18 cellular contexts compared by ENCODE assay signal in the genomic region with DNA sequence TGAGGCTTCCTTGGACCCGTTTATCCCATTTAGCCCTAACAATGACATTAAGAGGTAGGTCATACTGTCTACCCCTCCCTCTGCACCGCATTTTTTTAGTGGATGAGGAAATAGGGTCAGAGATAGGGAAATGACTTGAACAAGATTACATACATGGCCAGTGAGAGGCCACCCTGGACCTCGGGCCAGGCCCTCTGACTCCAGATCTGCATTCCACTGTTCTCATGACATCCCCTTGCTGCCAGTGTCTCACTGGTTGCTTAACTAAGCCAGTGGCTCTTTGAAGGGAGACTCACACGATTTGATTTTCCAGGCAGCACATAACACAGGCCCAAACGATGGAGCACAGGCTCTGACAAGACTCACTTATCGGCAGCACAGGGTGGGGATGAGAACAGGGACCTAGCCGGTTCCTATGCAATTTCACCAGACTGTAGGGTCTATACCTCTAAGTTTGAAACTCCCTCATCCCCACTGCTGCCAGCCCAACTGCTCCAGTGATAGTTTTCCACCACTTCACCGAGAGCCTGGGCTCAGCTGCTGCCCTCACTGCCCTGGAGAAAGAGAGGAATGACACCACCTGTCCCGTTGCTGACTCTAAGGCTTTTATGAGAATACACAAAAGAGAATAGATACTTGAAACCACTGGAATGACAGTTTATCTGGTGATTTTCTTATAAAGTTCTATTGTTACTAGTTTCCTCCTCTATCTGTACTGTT. TPM values are rescaled to one million over a fixed set of nuclear protein-coding genes. Genes with fewer than 3 reads are reported as not detected.
DNase-seq lines count a peak whose midpoint lies in the region; ATAC-seq and TF ChIP-seq lines count a peak whose summit lies in the region.
"Had no signal": no experiment of that assay in that cellular context is flagged by ENCODE, and none has a peak within 500 bp of the region (broad histone marks: within the 10 kb centered on the region; RNA-seq: fewer than 3 reads in every experiment).

No MANE protein-coding gene starts in this region.

- peak overlapping the region; percentile 10 for H3K4me2 ChIP-seq in Loucy (ENCODE audit: low read depth, low read length, poor library complexity, severe bottlenecking)

- H3K79me2 ChIP-seq in Loucy (ENCODE audit: insufficient read depth, low read length) = peaks cover 7% of the 10 kb centered on the region; the same call in 1 of the 2 replicates

- H3K4me1 Mint-ChIP-seq in memory B cell = peaks cover 79% of the 10 kb centered on the region
- H3K4me1 Mint-ChIP-seq in HFFc6 (ENCODE audit: low read depth) = peaks cover 23% of the 10 kb centered on the region

- peak overlapping the region; percentile 92 for H3K27ac Mint-ChIP-seq in memory B cell
- no peak overlapping the region for H3K27ac Mint-ChIP-seq in HFFc6

- H3F3A ChIP-seq in Loucy (ENCODE audit: low read depth) = no peaks in the 10 kb centered on the region

- no peaks in the 10 kb centered on the region; the same call in 1 of the 2 replicates for H3K36me3 ChIP-seq in Loucy (ENCODE audit: insufficient read depth, low read length)
- H3K36me3 ChIP-seq in stomach smooth muscle (ENCODE audit: control insufficient read depth in 2 of 2, insufficient read depth in 2 of 2, low read length in 2 of 2) = peaks cover 4 to 6% of the 10 kb centered on the region in 2 donors
- H3K36me3 ChIP-seq: pancreas had no signal

- H3K9ac ChIP-seq in Loucy (ENCODE audit: low read depth, low read length, poor library complexity, severe bottlenecking) = no peak overlapping the region
- no peak overlapping the region for H3K9ac ChIP-seq in stomach smooth muscle (ENCODE audit: low read length in 2 of 2)

- peak overlapping the region; percentile 69 for H3K4me3 Mint-ChIP-seq in memory B cell
- no peak overlapping the region for H3K4me3 Mint-ChIP-seq in HFFc6

- H3K9me3 ChIP-seq in Loucy (ENCODE audit: insufficient read depth, low read depth, low read length) (0 out of 2 replicates have a peak, but pooled peaks cover 3% of the 10 kb centered on the region), stomach smooth muscle (ENCODE audit: control insufficient read depth in 2 of 2, low read length in 2 of 2) (peaks cover 0 to 4% of the 10 kb centered on the region in 2 donors)
- H3K9me3 ChIP-seq: pancreas had no signal

- ATAC-seq in memory B cell (ENCODE audit: low read depth) = no peak
- ATAC-seq: esophagus mucosa, K562 had no signal

- H3K27me3 Mint-ChIP-seq in memory B cell (no peaks in the 10 kb centered on the region), HFFc6 (ENCODE audit: insufficient read depth) (peaks cover 2% of the 10 kb centered on the region)

- no peaks in the 10 kb centered on the region for H4K20me1 ChIP-seq in Loucy (ENCODE audit: insufficient read depth, low read length, poor library complexity, severe bottlenecking)

- DNase-seq in coronary artery (ENCODE audit: low spot score) (peak; percentile 74), memory B cell (ENCODE audit: low spot score in 2 of 2) (no peak), NCI-H1436 (lab: John Stamatoyannopoulos, UW) (no peak), HFFc6 (no peak), globus pallidus (ENCODE audit: low spot score) (no peak)
- DNase-seq: activated CD4-positive, CD25-positive, alpha-beta regulatory T cell; activated gamma-delta T cell treated with Interleukin-2 at 50 U/mL for 16 hours; C1 segment of cervical spinal cord; dermis blood vessel endothelial cell; NCI-H1105; NCI-H2171 treated with DMSO at 0.1 percent for 48 hours; pancreas; RPMI8226; stimulated activated CD4-positive, alpha-beta T cell treated with anti-CD3 and anti-CD28 coated beads, Interleukin-15, amount 100 ng/mL, for 24 hours had no signal

- H3K4me1 ChIP-seq in Loucy (ENCODE audit: insufficient read depth, low read length, poor library complexity, severe bottlenecking) (peaks cover 20% of the 10 kb centered on the region), stomach smooth muscle (ENCODE audit: control insufficient read depth, insufficient read depth, low read length) (peaks cover 45% of the 10 kb centered on the region)
- H3K4me1 ChIP-seq: pancreas had no signal

- TF ChIP-seq CTCF in Loucy (conservative IDR thresholded peaks at IDR 0.05; ENCODE audit: low read length) (no peak), coronary artery (IDR thresholded peaks at IDR 0.05) (no peak), HFFc6 (IDR thresholded peaks at IDR 0.05) (no peak)

- no peaks in the 10 kb centered on the region for H3K9me2 ChIP-seq in Loucy (replicated peaks; ENCODE audit: low read depth, low read length)

- H3K36me3 Mint-ChIP-seq in memory B cell = peaks cover 36% of the 10 kb centered on the region
- peaks cover 33% of the 10 kb centered on the region for H3K36me3 Mint-ChIP-seq in HFFc6 (ENCODE audit: low read depth)

- no peak overlapping the region for H2AFZ ChIP-seq in Loucy (ENCODE audit: low read length)

- H3K4me3 ChIP-seq in Loucy (ENCODE audit: low read length, poor library complexity, severe bottlenecking) = no peak overlapping the region
- no peak overlapping the region for H3K4me3 ChIP-seq in coronary artery
- no peak overlapping the region for H3K4me3 ChIP-seq in stomach smooth muscle (ENCODE audit: low read length in 2 of 2)
- H3K4me3 ChIP-seq: K562, pancreas had no signal

- no peaks in the 10 kb centered on the region for H3K27me3 ChIP-seq in Loucy (ENCODE audit: insufficient read depth, low read length, poor library complexity, severe bottlenecking)
- no peaks in the 10 kb centered on the region for H3K27me3 ChIP-seq in stomach smooth muscle (ENCODE audit: control insufficient read depth in 1 of 2, insufficient read depth in 2 of 2, low read length in 2 of 2)
- H3K27me3 ChIP-seq: pancreas had no signal

- H3K27ac ChIP-seq in coronary artery (peak overlapping the region in 1 of 2 donors; percentile 47), stomach smooth muscle (ENCODE audit: low read length) (peak overlapping the region; percentile 3)
- H3K27ac ChIP-seq: pancreas had no signal

- H3K9me3 Mint-ChIP-seq in memory B cell (peaks cover 6% of the 10 kb centered on the region), HFFc6 (peaks cover 6% of the 10 kb centered on the region; the same call in 1 of the 2 replicates)

RNA-seq across cellular contexts. Expression of gene ATP6V1E2, which starts 19.5 kb away (rescaled TPM):
- 1 to 10 TPM; 4.0 to 4.7 (median 4.3) TPM for total RNA-seq in HFFc6 (2021; fragmentation: NEBNext Ultra II Directional; extraction: Animal tissue kit (Norgen Biotek cat#: 25700))

RNA-seq across cellular contexts. Expression of gene RHOQ, which starts 19.6 kb away (rescaled TPM):
- total RNA-seq in HFFc6 (2021; fragmentation: NEBNext Ultra II Directional; extraction: Animal tissue kit (Norgen Biotek cat#: 25700)) = 10 to 100 TPM; 68.9 to 97.7 (median 90.2) TPM

RNA-seq across cellular contexts. Expression of gene PIGF, which starts 55.0 kb away (rescaled TPM):
- total RNA-seq in HFFc6 (2021; fragmentation: NEBNext Ultra II Directional; extraction: Animal tissue kit (Norgen Biotek cat#: 25700)) = 10 to 100 TPM; 20.1 to 32.3 (median 29.3) TPM

RNA-seq across cellular contexts. Expression of gene CRIPT, which starts 55.1 kb away (rescaled TPM):
- total RNA-seq in HFFc6 (2021; fragmentation: NEBNext Ultra II Directional; extraction: Animal tissue kit (Norgen Biotek cat#: 25700)) = 10 to 100 TPM; 17.7 to 20.5 (median 18.2) TPM
